ENCODE assay signal across 1 cellular context in genomic region chr5:144273232-144274027, GRCh38.
A peak's percentile ranks its signal among the peaks of the same experiment; 100 is the strongest.
TF ChIP-seq lines count a peak whose summit lies in the region.

No MANE protein-coding gene starts in this region.

TF ChIP-seq in IMR-90, 13 proteins besides CTCF, POLR2A, EP300 and RAD21:
- no peak for TF ChIP-seq MAFK (IDR thresholded peaks at IDR 0.05; ENCODE audit: low read depth, low read length)
- peak; percentile 81 for TF ChIP-seq CEBPB (IDR thresholded peaks at IDR 0.05; ENCODE audit: low read depth, low read length)
